ENCODE assay signal across 16 cellular contexts in the genomic region with DNA sequence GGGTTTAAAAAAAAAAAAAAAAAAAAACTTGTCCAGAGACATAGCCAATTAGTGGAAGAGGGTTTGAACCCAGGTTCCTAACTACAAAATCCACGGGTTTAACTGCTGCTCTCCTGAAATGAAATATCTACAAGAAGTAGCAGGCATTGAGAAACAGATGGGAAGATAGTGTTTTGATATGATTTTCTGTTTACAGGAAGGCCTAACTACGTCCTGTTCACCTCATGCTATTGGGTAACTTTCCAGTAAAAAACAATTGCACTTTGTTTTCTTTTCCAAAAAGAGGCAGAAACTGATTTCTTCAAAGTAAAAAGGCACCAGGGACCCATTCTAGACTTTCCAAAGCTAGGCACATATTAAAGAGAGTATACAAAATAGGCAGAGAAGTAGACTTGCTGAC. TPM values are rescaled to one million over a fixed set of nuclear protein-coding genes. Genes with fewer than 3 reads are reported as not detected.
DNase-seq lines count a peak whose midpoint lies in the region; ATAC-seq, FAIRE-seq and TF ChIP-seq lines count a peak whose summit lies in the region.
"Had no signal": no experiment of that assay in that cellular context is flagged by ENCODE, and none has a peak within 500 bp of the region (broad histone marks: within the 10 kb centered on the region; RNA-seq: fewer than 3 reads in every experiment).

No MANE protein-coding gene starts in this region.

- peak overlapping the region; percentile 15 for H3K4me3 Mint-ChIP-seq in natural killer cell treated with Interleukin-12 subunit alpha and Interleukin-12 subunit beta and Interleukin-15 and Interleukin-18, amount 100 ng/mL, for 72 hours
- H3K4me3 Mint-ChIP-seq in natural killer cell: no peak overlapping the region
- H3K4me3 Mint-ChIP-seq in naive thymus-derived CD4-positive, alpha-beta T cell: no peak overlapping the region
- H3K4me3 Mint-ChIP-seq: activated naive CD4-positive, alpha-beta T cell treated with anti-CD3 and anti-CD28 coated beads for 36 hours; memory B cell had no signal

- TF ChIP-seq POLR2A in endothelial cell of umbilical vein (IDR thresholded peaks at IDR 0.05; ENCODE audit: low read depth, low read length) (no peak), vagina (IDR thresholded peaks at IDR 0.05) (no peak)

- H3K27me3 ChIP-seq in endothelial cell of umbilical vein (ENCODE audit: control insufficient read depth in 2 of 2, insufficient read depth in 2 of 2, low read length in 2 of 2) (no peaks in the 10 kb centered on the region), vagina (no peaks in the 10 kb centered on the region)
- H3K27me3 ChIP-seq in naive thymus-derived CD4-positive, alpha-beta T cell (ENCODE audit: control insufficient read depth in 2 of 2, insufficient read depth in 2 of 2, low read length in 2 of 2): no peaks in the 10 kb centered on the region
- H3K27me3 ChIP-seq: BE2C had no signal

- TSS peak; percentile 0 for BruUV-seq in endothelial cell of umbilical vein (replicated peaks; lab: Mats Ljungman, UMichigan)

- no peak for ATAC-seq in natural killer cell treated with Interleukin-12 subunit alpha and Interleukin-12 subunit beta and Interleukin-15 and Interleukin-18, amount 100 ng/mL, for 72 hours
- ATAC-seq in natural killer cell (no peak), HG02759 (IDR thresholded peaks at IDR 0.05; ENCODE audit: unreplicated experiment) (no peak)
- no peak for ATAC-seq in naive thymus-derived CD4-positive, alpha-beta T cell

- CTCF ChIA-PET in endothelial cell of umbilical vein (lab: Charles Lee): interaction anchor here (0.8 to 2.5 kb wide), 6 partner anchors 9 to 36 kb away, joined by 3 to 16 read pairs (median 6); no protein-coding TSS in a partner anchor
- CTCF ChIA-PET in naive thymus-derived CD4-positive, alpha-beta T cell (lab: Charles Lee): no interaction called here
- CTCF ChIA-PET in RWPE1 (lab: Yijun Ruan, JAX): interaction anchor here (0.6 to 0.7 kb wide), 2 partner anchors 66 to 534 kb away, joined by 4 read pairs; no protein-coding TSS in a partner anchor

- H3K36me3 Mint-ChIP-seq in natural killer cell treated with Interleukin-12 subunit alpha and Interleukin-12 subunit beta and Interleukin-15 and Interleukin-18, amount 100 ng/mL, for 72 hours: no peaks in the 10 kb centered on the region
- H3K36me3 Mint-ChIP-seq in natural killer cell: no peaks in the 10 kb centered on the region
- peaks cover 0 to 25% (median 12%) of the 10 kb centered on the region in 5 donors for H3K36me3 Mint-ChIP-seq in naive thymus-derived CD4-positive, alpha-beta T cell

- H3K9ac ChIP-seq in endothelial cell of umbilical vein (replicated peaks; ENCODE audit: extremely low read depth, insufficient read depth, low read length): peak overlapping the region; percentile 1

- POLR2A ChIA-PET in endothelial cell of umbilical vein (lab: Charles Lee): interaction anchor here (1.1 to 1.7 kb wide), 3 partner anchors 9 to 30 kb away, joined by 3 to 5 read pairs (median 4); partner anchors contain the start of gene CD59
- POLR2A ChIA-PET in naive thymus-derived CD4-positive, alpha-beta T cell (lab: Charles Lee): interaction anchor here (0.6 kb wide), 1 partner anchor 8 kb away, joined by 3 read pairs; no protein-coding TSS in a partner anchor
- POLR2A ChIA-PET in RWPE1 (lab: Yijun Ruan, JAX; ENCODE audit: low non-redundant PET): no interaction called here

- no peak overlapping the region for H3K4me3 ChIP-seq in endothelial cell of umbilical vein (replicated peaks in 1 of 3; ENCODE audit: insufficient read depth in 1 of 3, low read depth in 1 of 3, low read length in 3 of 3)
- no peak overlapping the region for H3K4me3 ChIP-seq in naive thymus-derived CD4-positive, alpha-beta T cell (ENCODE audit: low read length)
- H3K4me3 ChIP-seq in vagina: no peak overlapping the region
- H3K4me3 ChIP-seq: SK-N-MC had no signal

- no peak for TF ChIP-seq CTCF in natural killer cell (IDR thresholded peaks at IDR 0.05)
- no peak for TF ChIP-seq CTCF in endothelial cell of umbilical vein (IDR thresholded peaks at IDR 0.05; ENCODE audit: extremely low read depth in 1 of 2, insufficient read depth in 1 of 2, low read depth in 1 of 2, low read length in 2 of 2)
- TF ChIP-seq CTCF in vagina (IDR thresholded peaks at IDR 0.05): no peak
- TF ChIP-seq CTCF in RWPE1 (conservative IDR thresholded peaks at IDR 0.05; ENCODE audit: low read depth): no peak

- dilution Hi-C loops in endothelial cell of umbilical vein (cut with MboI; ENCODE audit: extremely low pct_ligation_motif_present, low sequenced_read_pairs): no loop called here

- H3K4me1 ChIP-seq in endothelial cell of umbilical vein (ENCODE audit: control insufficient read depth, extremely low read depth, insufficient read depth, low read length): peaks cover 83% of the 10 kb centered on the region
- H3K4me1 ChIP-seq in naive thymus-derived CD4-positive, alpha-beta T cell (ENCODE audit: control insufficient read depth in 2 of 2, insufficient read depth in 2 of 2, low read length in 2 of 2): peaks cover 0 to under 1% of the 10 kb centered on the region in 2 donors
- H3K4me1 ChIP-seq in vagina: peaks cover 13% of the 10 kb centered on the region
- H3K4me1 ChIP-seq: BE2C had no signal

- intact Hi-C loops in natural killer cell (cut with micrococcal nuclease): no loop called here
- intact Hi-C loops in endothelial cell of umbilical vein (cut with micrococcal nuclease): no loop called here
- intact Hi-C loops in naive thymus-derived CD4-positive, alpha-beta T cell (cut with micrococcal nuclease): loop anchor here (1.0 to 10.0 kb wide), 3 partner anchors 29 to 672 kb away; partner anchors contain the start of gene TCP11L1 (in 1 of the 2)
- intact Hi-C loops in vagina (cut with DNase I): loop anchor here (10.0 kb wide), 1 partner anchor 228 kb away; no protein-coding TSS in a partner anchor

- H2AFZ ChIP-seq in endothelial cell of umbilical vein (ENCODE audit: low read depth, low read length): no peak overlapping the region

- H3K9me3 Mint-ChIP-seq in natural killer cell treated with Interleukin-12 subunit alpha and Interleukin-12 subunit beta and Interleukin-15 and Interleukin-18, amount 100 ng/mL, for 72 hours: no peaks in the 10 kb centered on the region
- no peaks in the 10 kb centered on the region for H3K9me3 Mint-ChIP-seq in natural killer cell
- no peaks in the 10 kb centered on the region for H3K9me3 Mint-ChIP-seq in naive thymus-derived CD4-positive, alpha-beta T cell
- H3K9me3 Mint-ChIP-seq: activated naive CD4-positive, alpha-beta T cell treated with anti-CD3 and anti-CD28 coated beads for 36 hours; memory B cell had no signal

- DNase-seq in natural killer cell treated with Interleukin-12 subunit alpha and Interleukin-12 subunit beta and Interleukin-15 and Interleukin-18, amount 100 ng/mL, for 72 hours (ENCODE audit: low spot score): no peak
- DNase-seq in natural killer cell (no peak), endothelial cell of umbilical vein (ENCODE audit: low read depth, low spot score) (peak; percentile 69), vagina (ENCODE audit: extremely low spot score in 2 of 2) (no peak), RWPE1 (ENCODE audit: low spot score) (no peak), NCI-H748 treated with DMSO at 0.1 percent for 48 hours (lab: John Stamatoyannopoulos, UW) (no peak)
- no peak for DNase-seq in naive thymus-derived CD4-positive, alpha-beta T cell
- DNase-seq: activated CD8-positive, alpha-beta memory T cell treated with anti-CD3 and anti-CD28 coated beads for 24 hours; activated naive CD4-positive, alpha-beta T cell treated with anti-CD3 and anti-CD28 coated beads for 36 hours; BE2C; cerebellar nuclear complex; DMS 273 treated with DMSO at 0.1 percent for 48 hours; NCI-H2171 had no signal

- H3K9me1 ChIP-seq in endothelial cell of umbilical vein (replicated peaks; ENCODE audit: control insufficient read depth, extremely low read depth, insufficient read depth, low read length): no peaks in the 10 kb centered on the region

- no peaks in the 10 kb centered on the region for H3K27me3 Mint-ChIP-seq in natural killer cell treated with Interleukin-12 subunit alpha and Interleukin-12 subunit beta and Interleukin-15 and Interleukin-18, amount 100 ng/mL, for 72 hours
- H3K27me3 Mint-ChIP-seq in natural killer cell (ENCODE audit: low read depth in 2 of 2): no peaks in the 10 kb centered on the region
- no peaks in the 10 kb centered on the region for H3K27me3 Mint-ChIP-seq in naive thymus-derived CD4-positive, alpha-beta T cell
- H3K27me3 Mint-ChIP-seq: memory B cell had no signal

- FAIRE-seq in endothelial cell of umbilical vein (lab: Jason Lieb, UNC): no peak

- H3K9me3 ChIP-seq in endothelial cell of umbilical vein (replicated peaks; ENCODE audit: control insufficient read depth, insufficient read depth, low read length): no peaks in the 10 kb centered on the region
- no peaks in the 10 kb centered on the region for H3K9me3 ChIP-seq in naive thymus-derived CD4-positive, alpha-beta T cell (ENCODE audit: control insufficient read depth in 2 of 3, low read length in 3 of 3)
- no peaks in the 10 kb centered on the region for H3K9me3 ChIP-seq in vagina
- H3K9me3 ChIP-seq: BE2C had no signal

- H3K4me1 Mint-ChIP-seq in natural killer cell treated with Interleukin-12 subunit alpha and Interleukin-12 subunit beta and Interleukin-15 and Interleukin-18, amount 100 ng/mL, for 72 hours (ENCODE audit: low read depth in 2 of 2): peaks cover 7 to 8% of the 10 kb centered on the region in 2 donors
- H3K4me1 Mint-ChIP-seq in natural killer cell: peaks cover 2 to 7% of the 10 kb centered on the region in 2 donors
- H3K4me1 Mint-ChIP-seq in naive thymus-derived CD4-positive, alpha-beta T cell: peaks cover 4 to 31% (median 10%) of the 10 kb centered on the region in 7 donors

- peak overlapping the region; percentile 10 for H3K4me2 ChIP-seq in endothelial cell of umbilical vein (ENCODE audit: insufficient read depth, low read length)

- H3K27ac ChIP-seq in endothelial cell of umbilical vein (ENCODE audit: insufficient read depth, low read depth, low read length) (peak overlapping the region; percentile 54), vagina (peak overlapping the region; percentile 1), RWPE1 (no peak overlapping the region)
- H3K27ac ChIP-seq in naive thymus-derived CD4-positive, alpha-beta T cell (ENCODE audit: low read depth, low read length): no peak overlapping the region
- H3K27ac ChIP-seq: SK-N-MC had no signal

- peaks cover 22 to 27% of the 10 kb centered on the region in 2 experiments for H3K36me3 ChIP-seq in endothelial cell of umbilical vein (ENCODE audit: control insufficient read depth in 2 of 2, extremely low read depth in 1 of 2, insufficient read depth in 2 of 2, low read length in 2 of 2)
- peaks cover 0 to 19% (median 0%) of the 10 kb centered on the region in 3 experiments for H3K36me3 ChIP-seq in naive thymus-derived CD4-positive, alpha-beta T cell (ENCODE audit: control insufficient read depth in 2 of 3, insufficient read depth in 3 of 3, low read length in 3 of 3)
- peaks cover 0 to 28% of the 10 kb centered on the region in 2 donors for H3K36me3 ChIP-seq in vagina
- H3K36me3 ChIP-seq: BE2C had no signal

- peak overlapping the region; percentile 56 to 64 for H3K27ac Mint-ChIP-seq in natural killer cell treated with Interleukin-12 subunit alpha and Interleukin-12 subunit beta and Interleukin-15 and Interleukin-18, amount 100 ng/mL, for 72 hours
- peak overlapping the region in 1 of 2 donors; percentile 20 for H3K27ac Mint-ChIP-seq in natural killer cell
- peak overlapping the region in 6 of 9 donors; percentile 28 to 87 (median 36) for H3K27ac Mint-ChIP-seq in naive thymus-derived CD4-positive, alpha-beta T cell
- H3K27ac Mint-ChIP-seq: activated naive CD4-positive, alpha-beta T cell treated with anti-CD3 and anti-CD28 coated beads for 36 hours; memory B cell had no signal

- H4K20me1 ChIP-seq in endothelial cell of umbilical vein (replicated peaks; ENCODE audit: control insufficient read depth, extremely low read depth, insufficient read depth, low read length): no peaks in the 10 kb centered on the region

- peaks cover 58% of the 10 kb centered on the region for H3K79me2 ChIP-seq in endothelial cell of umbilical vein (ENCODE audit: control insufficient read depth, insufficient read depth, low read length)

RNA-seq across cellular contexts. Expression of gene C11orf91, which starts 5.9 kb away (rescaled TPM):
- total RNA-seq in natural killer cell treated with Interleukin-12 subunit alpha and Interleukin-12 subunit beta and Interleukin-15 and Interleukin-18, amount 100 ng/mL, for 72 hours: not detected
- total RNA-seq in natural killer cell (not detected), endothelial cell of umbilical vein (1.4 and 2.1 TPM in 2 replicates), vagina (not detected)
- polyA plus RNA-seq in endothelial cell of umbilical vein: 0.21 and 0.94 TPM in 2 replicates
- polyA plus RNA-seq in endothelial cell of umbilical vein (2011; cell fraction: cytosol; rRNA removed): 0.12 TPM in 1 of 2 replicates, not detected in the other
- polyA plus RNA-seq in endothelial cell of umbilical vein (2011; cell fraction: nucleus; rRNA removed): 0.36 and 0.84 TPM in 2 replicates
- polyA plus RNA-seq in endothelial cell of umbilical vein (2012): 0.48 and 0.59 TPM in 2 replicates
- not detected in 2 replicates for polyA minus RNA-seq in endothelial cell of umbilical vein
- polyA minus RNA-seq in endothelial cell of umbilical vein (2011; cell fraction: cytosol; rRNA and poly(A)+ RNA removed): not detected
- 2.5 and 9.7 TPM in 2 replicates for polyA minus RNA-seq in endothelial cell of umbilical vein (2011; cell fraction: nucleus; rRNA and poly(A)+ RNA removed)
- not detected for total RNA-seq in naive thymus-derived CD4-positive, alpha-beta T cell
- polyA plus RNA-seq in naive thymus-derived CD4-positive, alpha-beta T cell: not detected
- total RNA-seq: activated naive CD4-positive, alpha-beta T cell treated with anti-CD3 and anti-CD28 coated beads for 36 hours had no signal

RNA-seq across cellular contexts. Expression of gene CD59, which starts 29.7 kb away (rescaled TPM):
- total RNA-seq in natural killer cell treated with Interleukin-12 subunit alpha and Interleukin-12 subunit beta and Interleukin-15 and Interleukin-18, amount 100 ng/mL, for 72 hours: 10 to 100 TPM; 15.5 to 23.2 TPM
- 10 to 100 TPM; 25.0 to 29.4 (median 26.4) TPM for total RNA-seq in natural killer cell
- 1,084 and 1,141 TPM in 2 replicates for total RNA-seq in endothelial cell of umbilical vein
- polyA plus RNA-seq in endothelial cell of umbilical vein: 898 and 992 TPM in 2 replicates
- 1,189 and 1,210 TPM in 2 replicates for polyA plus RNA-seq in endothelial cell of umbilical vein (2011; cell fraction: cytosol; rRNA removed)
- 468 and 574 TPM in 2 replicates for polyA plus RNA-seq in endothelial cell of umbilical vein (2011; cell fraction: nucleus; rRNA removed)
- 1,678 and 2,079 TPM in 2 replicates for polyA plus RNA-seq in endothelial cell of umbilical vein (2012)
- polyA minus RNA-seq in endothelial cell of umbilical vein: 1,358 and 1,650 TPM in 2 replicates
- polyA minus RNA-seq in endothelial cell of umbilical vein (2011; cell fraction: cytosol; rRNA and poly(A)+ RNA removed): 111 TPM
- 286 and 554 TPM in 2 replicates for polyA minus RNA-seq in endothelial cell of umbilical vein (2011; cell fraction: nucleus; rRNA and poly(A)+ RNA removed)
- total RNA-seq in naive thymus-derived CD4-positive, alpha-beta T cell: 100 to 1,000 TPM in 1 of 5 experiments, 10 to 100 TPM in 4; 23.3 to 152 (median 62.7) TPM
- polyA plus RNA-seq in naive thymus-derived CD4-positive, alpha-beta T cell: 10 to 100 TPM; 69.6 to 70.7 TPM
- total RNA-seq in vagina: 272 TPM

Comparison
In these comparisons a context has a peak if more than half of its experiments do, and no peak if none do; other contexts are left out.
1. H3K27ac ChIP-seq: peak in endothelial cell of umbilical vein (single experiment) and vagina (single experiment); none in naive thymus-derived CD4-positive, alpha-beta T cell (single experiment) and RWPE1 (single experiment).
2. intact Hi-C loops: an anchor here in naive thymus-derived CD4-positive, alpha-beta T cell (1.0 to 10.0 kb wide) and vagina (10.0 kb wide); none called in natural killer cell and endothelial cell of umbilical vein.